In the genomic region with DNA sequence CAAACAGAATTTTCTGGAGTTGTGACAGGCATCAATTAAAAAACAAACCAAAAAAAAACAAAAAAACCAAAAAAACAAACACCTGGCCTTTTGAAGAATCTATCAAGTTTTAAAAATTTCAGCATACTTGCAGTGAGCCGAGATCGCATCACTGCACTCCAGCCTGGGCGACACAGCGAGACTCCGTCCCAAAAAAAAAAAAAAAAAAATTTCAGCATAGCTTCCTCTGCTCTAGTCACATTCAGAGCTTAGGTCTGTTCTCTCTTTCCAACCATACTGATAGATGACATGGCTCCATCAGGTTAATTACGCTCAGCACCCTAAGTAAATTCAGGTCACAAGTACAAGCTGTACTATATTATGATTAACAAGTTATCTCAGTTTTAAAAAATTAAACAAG, we compare ENCODE assay signal across 13 cellular contexts. TPM values are rescaled to one million over a fixed set of nuclear protein-coding genes. Genes with fewer than 3 reads are reported as not detected.
DNase-seq lines count a peak whose midpoint lies in the region; ATAC-seq, FAIRE-seq and TF ChIP-seq lines count a peak whose summit lies in the region.
"Had no signal": no experiment of that assay in that cellular context is flagged by ENCODE, and none has a peak within 500 bp of the region (broad histone marks: within the 10 kb centered on the region; RNA-seq: fewer than 3 reads in every experiment).

No MANE protein-coding gene starts in this region.

- H3K27ac Mint-ChIP-seq in activated CD8-positive, alpha-beta memory T cell treated with anti-CD3 and anti-CD28 coated beads, Interleukin-2, amount 10 ng/mL, durations not matched to agents 7 days and 5 days = peak overlapping the region; percentile 62
- H3K27ac Mint-ChIP-seq in stimulated activated memory B cell treated with anti-CD40 and anti-IgM and Interleukin-4, amounts not matched to agents 10 μg/mL and 1 μg/mL and 100 μg/mL, for 72 hours = peak overlapping the region; percentile 35

- ATAC-seq in activated CD8-positive, alpha-beta memory T cell treated with anti-CD3 and anti-CD28 coated beads, Interleukin-2, amount 10 ng/mL, durations not matched to agents 7 days and 5 days = no peak
- no peak for ATAC-seq in stimulated activated memory B cell treated with anti-CD40 and anti-IgM and Interleukin-4, amounts not matched to agents 10 μg/mL and 1 μg/mL and 100 μg/mL, for 72 hours
- no peak for ATAC-seq in GM21360 (IDR thresholded peaks at IDR 0.05; ENCODE audit: unreplicated experiment)
- ATAC-seq: body of pancreas had no signal

- CTCF ChIA-PET in activated CD8-positive, alpha-beta memory T cell treated with anti-CD3 and anti-CD28 coated beads, Interleukin-2, amount 10 ng/mL, durations not matched to agents 7 days and 5 days (lab: Charles Lee) = interaction anchor here (0.7 to 6.0 kb wide), 4 partner anchors 18 to 140 kb away, joined by 3 to 39 read pairs (median 3); no protein-coding TSS in a partner anchor

- H3K79me2 ChIP-seq in SU-DHL-6 (ENCODE audit: insufficient read depth, low read length) (peaks cover 74% of the 10 kb centered on the region), hepatocyte (peaks cover 68% of the 10 kb centered on the region)

- H3K36me3 ChIP-seq in SU-DHL-6 (ENCODE audit: low read length) = 0 out of 2 replicates have a peak, but pooled peaks cover 4% of the 10 kb centered on the region
- H3K36me3 ChIP-seq in hepatocyte (replicated peaks; ENCODE audit: insufficient read depth, low read depth) = no peaks in the 10 kb centered on the region

- peaks cover 30% of the 10 kb centered on the region for H3K36me3 Mint-ChIP-seq in activated CD8-positive, alpha-beta memory T cell treated with anti-CD3 and anti-CD28 coated beads, Interleukin-2, amount 10 ng/mL, durations not matched to agents 7 days and 5 days
- peaks cover 11% of the 10 kb centered on the region for H3K36me3 Mint-ChIP-seq in stimulated activated memory B cell treated with anti-CD40 and anti-IgM and Interleukin-4, amounts not matched to agents 10 μg/mL and 1 μg/mL and 100 μg/mL, for 72 hours

- H3F3A ChIP-seq in SU-DHL-6 (ENCODE audit: insufficient read depth) = peaks cover 18% of the 10 kb centered on the region

- H2AFZ ChIP-seq in SU-DHL-6 (ENCODE audit: low read depth, low read length, severe bottlenecking) = no peak overlapping the region
- H2AFZ ChIP-seq in hepatocyte = no peak overlapping the region

- no peak overlapping the region for H3K9ac ChIP-seq in SU-DHL-6 (ENCODE audit: low read length)

- H3K4me3 Mint-ChIP-seq in activated CD8-positive, alpha-beta memory T cell treated with anti-CD3 and anti-CD28 coated beads, Interleukin-2, amount 10 ng/mL, durations not matched to agents 7 days and 5 days = peak overlapping the region; percentile 25
- H3K4me3 Mint-ChIP-seq in stimulated activated memory B cell treated with anti-CD40 and anti-IgM and Interleukin-4, amounts not matched to agents 10 μg/mL and 1 μg/mL and 100 μg/mL, for 72 hours = no peak overlapping the region

- FAIRE-seq in H54 (lab: Jason Lieb, UNC) = no peak

- H4K20me1 ChIP-seq in SU-DHL-6 (ENCODE audit: low read depth, low read length) (peaks cover 35% of the 10 kb centered on the region), hepatocyte (ENCODE audit: insufficient read depth, poor library complexity, severe bottlenecking) (peaks cover 64% of the 10 kb centered on the region)

- no peak for TF ChIP-seq POLR2A in H54 (IDR thresholded peaks at IDR 0.05; ENCODE audit: low read depth, low read length)

- H3K9me3 ChIP-seq in SU-DHL-6 (ENCODE audit: insufficient read depth, low read length) (no peaks in the 10 kb centered on the region), hepatocyte (ENCODE audit: low read depth) (no peaks in the 10 kb centered on the region)
- H3K9me3 ChIP-seq: body of pancreas had no signal

- H3K27ac ChIP-seq in SU-DHL-6 (ENCODE audit: low read depth, low read length) (no peak overlapping the region), hepatocyte (peak overlapping the region; percentile 97)
- H3K27ac ChIP-seq: epithelial cell of prostate, SK-N-MC had no signal

- WGBS in hepatocyte (ENCODE audit: low lambda C conversion rate, missing lambda C conversion rate) = 91% methylated on average over 6 of the region's 6 CpGs

- H3K9me3 Mint-ChIP-seq in activated CD8-positive, alpha-beta memory T cell treated with anti-CD3 and anti-CD28 coated beads, Interleukin-2, amount 10 ng/mL, durations not matched to agents 7 days and 5 days (ENCODE audit: low read depth) = no peaks in the 10 kb centered on the region
- no peaks in the 10 kb centered on the region for H3K9me3 Mint-ChIP-seq in stimulated activated memory B cell treated with anti-CD40 and anti-IgM and Interleukin-4, amounts not matched to agents 10 μg/mL and 1 μg/mL and 100 μg/mL, for 72 hours

- no peaks in the 10 kb centered on the region for H3K9me2 ChIP-seq in SU-DHL-6 (replicated peaks; ENCODE audit: insufficient read depth, low read length)
- no peaks in the 10 kb centered on the region for H3K9me2 ChIP-seq in hepatocyte (replicated peaks; ENCODE audit: insufficient read depth)

- no peaks in the 10 kb centered on the region for H3K27me3 ChIP-seq in SU-DHL-6 (ENCODE audit: low read length)
- H3K27me3 ChIP-seq in hepatocyte = no peaks in the 10 kb centered on the region
- H3K27me3 ChIP-seq: body of pancreas had no signal

- H3K4me1 Mint-ChIP-seq in activated CD8-positive, alpha-beta memory T cell treated with anti-CD3 and anti-CD28 coated beads, Interleukin-2, amount 10 ng/mL, durations not matched to agents 7 days and 5 days = peaks cover 52% of the 10 kb centered on the region
- H3K4me1 Mint-ChIP-seq in stimulated activated memory B cell treated with anti-CD40 and anti-IgM and Interleukin-4, amounts not matched to agents 10 μg/mL and 1 μg/mL and 100 μg/mL, for 72 hours = peaks cover 68% of the 10 kb centered on the region

- H3K4me3 ChIP-seq in SU-DHL-6 (ENCODE audit: insufficient read depth, low read length, poor library complexity, severe bottlenecking) = no peak overlapping the region
- H3K4me3 ChIP-seq in hepatocyte = no peak overlapping the region
- H3K4me3 ChIP-seq: body of pancreas, SK-N-MC had no signal

- no peak for DNase-seq in activated CD8-positive, alpha-beta memory T cell treated with anti-CD3 and anti-CD28 coated beads, Interleukin-2, amount 10 ng/mL, durations not matched to agents 7 days and 5 days
- no peak for DNase-seq in activated CD8-positive, alpha-beta memory T cell treated with anti-CD3 and anti-CD28 coated beads, Interleukin-2, amount 50 U/mL, for 48 hours
- DNase-seq in hepatocyte (ENCODE audit: low spot score) = no peak
- DNase-seq in COLO829 (ENCODE audit: low spot score) = no peak
- no peak for DNase-seq in H54 (ENCODE audit: insufficient read length, low spot score)
- DNase-seq: body of pancreas, hippocampal formation, NCI-H187 had no signal

- H3K27me3 Mint-ChIP-seq in activated CD8-positive, alpha-beta memory T cell treated with anti-CD3 and anti-CD28 coated beads, Interleukin-2, amount 10 ng/mL, durations not matched to agents 7 days and 5 days = no peaks in the 10 kb centered on the region
- H3K27me3 Mint-ChIP-seq in stimulated activated memory B cell treated with anti-CD40 and anti-IgM and Interleukin-4, amounts not matched to agents 10 μg/mL and 1 μg/mL and 100 μg/mL, for 72 hours = no peaks in the 10 kb centered on the region

- peaks cover 39% of the 10 kb centered on the region for H3K4me1 ChIP-seq in hepatocyte (ENCODE audit: insufficient read depth)

- H3K4me2 ChIP-seq in SU-DHL-6 (ENCODE audit: low read depth, low read length, poor library complexity, severe bottlenecking) (peak overlapping the region; percentile 1), hepatocyte (peak overlapping the region; percentile 72)

- TF ChIP-seq CTCF in SU-DHL-6 (IDR thresholded peaks at IDR 0.05; ENCODE audit: insufficient read depth, low read length, poor library complexity, severe bottlenecking) (no peak), hepatocyte (IDR thresholded peaks at IDR 0.05; ENCODE audit: poor library complexity) (no peak)

RNA-seq across cellular contexts. Expression of gene KBTBD2, which starts 3.1 kb away (rescaled TPM):
- total RNA-seq in activated CD8-positive, alpha-beta memory T cell treated with anti-CD3 and anti-CD28 coated beads, Interleukin-2, amount 10 ng/mL, durations not matched to agents 7 days and 5 days = 10 to 100 TPM; 30.3 to 38.5 TPM
- 49.7 and 67.8 TPM in 2 replicates for total RNA-seq in hepatocyte
- 22.1 and 23.7 TPM in 2 replicates for polyA plus RNA-seq in hepatocyte
